ENCODE assay signal across 15 cellular contexts in the genomic region with DNA sequence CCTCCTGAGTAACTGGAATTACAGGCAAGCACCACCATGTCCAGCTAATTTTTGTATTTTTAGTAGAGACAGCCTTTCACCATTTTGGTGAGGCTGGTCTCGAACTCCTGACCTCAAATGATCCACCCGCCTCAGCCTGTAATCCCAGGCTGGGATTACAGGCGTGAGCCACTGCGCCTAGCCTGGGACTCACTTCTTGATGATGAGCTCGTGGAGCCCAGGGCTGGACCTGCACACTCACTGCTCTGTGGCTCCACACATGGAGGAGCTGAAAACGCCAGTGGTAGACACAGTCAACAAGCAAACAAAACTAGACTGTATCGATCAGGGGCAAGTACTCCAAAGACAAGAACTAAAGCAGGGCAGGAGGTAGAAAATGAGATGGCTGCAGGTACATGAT. TPM values are rescaled to one million over a fixed set of nuclear protein-coding genes. Genes with fewer than 3 reads are reported as not detected.
A peak's percentile ranks its signal among the peaks of the same experiment; 100 is the strongest.
DNase-seq lines count a peak whose midpoint lies in the region; ATAC-seq and TF ChIP-seq lines count a peak whose summit lies in the region.
"Had no signal": no experiment of that assay in that cellular context is flagged by ENCODE, and none has a peak within 500 bp of the region (broad histone marks: within the 10 kb centered on the region; RNA-seq: fewer than 3 reads in every experiment).

No MANE protein-coding gene starts in this region.

- H3K4me1 ChIP-seq in right atrium auricular region, result peaks cover 0 to 73% of the 10 kb centered on the region in 2 donors
- H3K4me1 ChIP-seq in heart right ventricle, result peaks cover 36 to 76% (median 66%) of the 10 kb centered on the region in 9 donors
- H3K4me1 ChIP-seq in hepatocyte (ENCODE audit: insufficient read depth), result peaks cover 44% of the 10 kb centered on the region
- H3K4me1 ChIP-seq in rectal smooth muscle tissue (ENCODE audit: control insufficient read depth, insufficient read depth, low read length), result peaks cover 44% of the 10 kb centered on the region
- H3K4me1 ChIP-seq in vagina, result peaks cover 79% of the 10 kb centered on the region

- intact Hi-C loops in heart right ventricle (cut with DNase I), result loop anchor here in 1 of 10 donors (5.0 kb wide), 1 partner anchor 37 kb away; no protein-coding TSS in a partner anchor
- intact Hi-C loops in vagina (cut with DNase I), result no loop called here

- ATAC-seq in heart right ventricle (no peak), GM21619 (IDR thresholded peaks at IDR 0.05; ENCODE audit: unreplicated experiment) (no peak), HG03025 (IDR thresholded peaks at IDR 0.05; ENCODE audit: low FRiP score, unreplicated experiment) (no peak)
- ATAC-seq: activated T-helper 17 cell treated with anti-CD3 and anti-CD28 coated beads, Interleukin-2, amount 50 U/mL, for 72 hours; left cardiac atrium had no signal

- WGBS in heart right ventricle, 2 donors, result 95% methylated on average over 7 of the region's 7 CpGs
- 95% methylated on average over 7 of the region's 7 CpGs for WGBS in hepatocyte (ENCODE audit: low lambda C conversion rate, missing lambda C conversion rate)

- H2AFZ ChIP-seq in hepatocyte, result no peak overlapping the region

- H3K4me3 ChIP-seq in right atrium auricular region (no peak overlapping the region), heart right ventricle (no peak overlapping the region), hepatocyte (no peak overlapping the region), rectal smooth muscle tissue (ENCODE audit: low read length) (no peak overlapping the region), vagina (no peak overlapping the region)
- H3K4me3 ChIP-seq: ovary had no signal

- no peak for DNase-seq in right atrium auricular region (ENCODE audit: low spot score)
- DNase-seq in heart right ventricle, result no peak
- no peak for DNase-seq in hepatocyte (ENCODE audit: low spot score)
- no peak for DNase-seq in vagina (ENCODE audit: extremely low spot score in 2 of 2)
- DNase-seq in NCI-H226, result no peak
- DNase-seq: activated CD4-positive, CD25-positive, alpha-beta regulatory T cell; CD4-positive, alpha-beta T cell; left cardiac atrium; NCI-H187; NCI-H446 had no signal

- no peak for TF ChIP-seq POLR2A in vagina (IDR thresholded peaks at IDR 0.05)

- no peaks in the 10 kb centered on the region for H3K27me3 ChIP-seq in right atrium auricular region
- no peaks in the 10 kb centered on the region for H3K27me3 ChIP-seq in heart right ventricle
- H3K27me3 ChIP-seq in hepatocyte, result no peaks in the 10 kb centered on the region
- no peaks in the 10 kb centered on the region for H3K27me3 ChIP-seq in rectal smooth muscle tissue (ENCODE audit: control insufficient read depth, insufficient read depth, low read length)
- H3K27me3 ChIP-seq in vagina, result no peaks in the 10 kb centered on the region
- H3K27me3 ChIP-seq: ovary had no signal

- H3K79me2 ChIP-seq in hepatocyte, result no peaks in the 10 kb centered on the region

- H3K4me2 ChIP-seq in hepatocyte, result no peak overlapping the region

- no peaks in the 10 kb centered on the region for H3K9me2 ChIP-seq in hepatocyte (replicated peaks; ENCODE audit: insufficient read depth)

- H4K20me1 ChIP-seq in hepatocyte (ENCODE audit: insufficient read depth, poor library complexity, severe bottlenecking), result no peaks in the 10 kb centered on the region

- H3K9me3 ChIP-seq in right atrium auricular region (no peaks in the 10 kb centered on the region), heart right ventricle (no peaks in the 10 kb centered on the region), hepatocyte (ENCODE audit: low read depth) (no peaks in the 10 kb centered on the region), vagina (no peaks in the 10 kb centered on the region)
- H3K9me3 ChIP-seq: ovary had no signal

- H3K36me3 ChIP-seq in right atrium auricular region (no peaks in the 10 kb centered on the region), heart right ventricle (peaks cover 0 to 31% (median 0%) of the 10 kb centered on the region in 9 donors), hepatocyte (replicated peaks; ENCODE audit: insufficient read depth, low read depth) (no peaks in the 10 kb centered on the region), rectal smooth muscle tissue (ENCODE audit: control insufficient read depth, insufficient read depth, low read length) (no peaks in the 10 kb centered on the region), vagina (no peaks in the 10 kb centered on the region)
- H3K36me3 ChIP-seq: ovary had no signal

- no peak overlapping the region for H3K9ac ChIP-seq in rectal smooth muscle tissue (ENCODE audit: low read length)

- peak overlapping the region; percentile 85 to 89 for H3K27ac ChIP-seq in right atrium auricular region
- H3K27ac ChIP-seq in heart right ventricle, result peak overlapping the region in 5 of 10 donors; percentile 79 to 98 (median 92)
- peak overlapping the region; percentile 30 for H3K27ac ChIP-seq in hepatocyte
- peak overlapping the region; percentile 3 for H3K27ac ChIP-seq in rectal smooth muscle tissue (ENCODE audit: low read depth, low read length)
- H3K27ac ChIP-seq in vagina, result peak overlapping the region; percentile 95

- TF ChIP-seq CTCF in right atrium auricular region (IDR thresholded peaks at IDR 0.05) (no peak), heart right ventricle (IDR thresholded peaks at IDR 0.05) (no peak), hepatocyte (IDR thresholded peaks at IDR 0.05; ENCODE audit: poor library complexity) (no peak), vagina (IDR thresholded peaks at IDR 0.05) (no peak)

RNA-seq across cellular contexts. Expression of a gene that starts 59.8 kb away (rescaled TPM):
- total RNA-seq in right atrium auricular region, result 10 to 100 TPM; 21.1 to 30.1 TPM
- total RNA-seq in heart right ventricle, result 10 to 100 TPM; 23.2 to 33.7 (median 28.9) TPM
- polyA plus RNA-seq in heart right ventricle, result 10 to 100 TPM; 29.0 to 84.9 TPM
- total RNA-seq in hepatocyte, result 48.0 and 51.5 TPM in 2 replicates
- 55.2 and 69.1 TPM in 2 replicates for polyA plus RNA-seq in hepatocyte
- total RNA-seq in vagina, result 17.7 TPM
